Comparison of ENCODE assay signal across 24 cellular contexts in genomic region chr2:9188823-9189222, GRCh38.
"Had no signal": no experiment of that assay in that cellular context is flagged by ENCODE, and none has a peak within 500 bp of the region (broad histone marks: within the 10 kb centered on the region; RNA-seq: fewer than 3 reads in every experiment).

No MANE protein-coding gene starts in this region.

- ATAC-seq: gastrocnemius medialis; left ventricle myocardium superior; lower lobe of right lung; natural killer cell; pancreas; right lobe of liver; stimulated activated naive CD8-positive, alpha-beta T cell treated with anti-CD3 and anti-CD28 coated beads, Interleukin-15, amount 100 ng/mL, for 72 hours had no signal

- H3K36me3 ChIP-seq: gastrocnemius medialis, lower lobe of right lung, neutrophil, pancreas, right lobe of liver, transverse colon, vagina had no signal

- H3K27me3 ChIP-seq: gastrocnemius medialis, neutrophil, pancreas, right lobe of liver, testis, transverse colon, vagina had no signal

- H3K4me3 Mint-ChIP-seq: natural killer cell; neural crest cell; stimulated activated naive CD8-positive, alpha-beta T cell treated with anti-CD3 and anti-CD28 coated beads, Interleukin-15, amount 100 ng/mL, for 72 hours had no signal

- H3K27ac ChIP-seq: gastrocnemius medialis, lower lobe of right lung, neutrophil, pancreas, right lobe of liver, testis, vagina had no signal

- H3K36me3 Mint-ChIP-seq: natural killer cell had no signal

- H3K9me3 ChIP-seq: gastrocnemius medialis, lower lobe of right lung, neutrophil, pancreas, right lobe of liver, testis, transverse colon, vagina had no signal

- H3K9me3 Mint-ChIP-seq: natural killer cell; neural crest cell; stimulated activated naive CD8-positive, alpha-beta T cell treated with anti-CD3 and anti-CD28 coated beads, Interleukin-15, amount 100 ng/mL, for 72 hours had no signal

- H3K4me3 ChIP-seq: gastrocnemius medialis, lower lobe of right lung, pancreas, right lobe of liver, smooth muscle cell, testis, transverse colon, vagina had no signal

- H3K4me2 ChIP-seq: smooth muscle cell had no signal

- H3K4me1 Mint-ChIP-seq: natural killer cell; stimulated activated naive CD8-positive, alpha-beta T cell treated with anti-CD3 and anti-CD28 coated beads, Interleukin-15, amount 100 ng/mL, for 72 hours had no signal

- H3K4me1 ChIP-seq: right lobe of liver had no signal

- H3K27ac Mint-ChIP-seq: natural killer cell; progenitor cell of endocrine pancreas; stimulated activated naive CD8-positive, alpha-beta T cell treated with anti-CD3 and anti-CD28 coated beads, Interleukin-15, amount 100 ng/mL, for 72 hours had no signal

- DNase-seq: cerebellar nuclear complex; effector CD8-positive, alpha-beta T cell; erythroblast; gastrocnemius medialis; head of caudate nucleus; left ventricle myocardium superior; lower lobe of right lung; natural killer cell; pancreas; right lobe of liver; stimulated activated CD4-positive, alpha-beta T cell treated with anti-CD3 and anti-CD28 coated beads, Interleukin-12 subunit alpha, Interleukin-12 subunit beta, amount 100 ng/mL, for 4 hours; stimulated activated CD4-positive, alpha-beta T cell treated with anti-CD3 and anti-CD28 coated beads, Interleukin-1b, Interleukin-23, amount 100 ng/mL, for 48 hours; stimulated activated CD4-positive, alpha-beta T cell treated with anti-CD3 and anti-CD28 coated beads, Interleukin-4, amount 100 ng/mL, for 1 hour; stimulated activated CD8-positive, alpha-beta memory T cell treated with anti-CD3 and anti-CD28 coated beads, Interleukin-4, amount 100 ng/mL, for 48 hours; stimulated activated naive CD4-positive, alpha-beta T cell; stimulated activated naive CD8-positive, alpha-beta T cell treated with anti-CD3 and anti-CD28 coated beads, Interleukin-15, amount 100 ng/mL, for 72 hours; substantia nigra; testis; transverse colon had no signal
